8 cellular contexts compared by ENCODE assay signal in genomic region chr6:169212436-169212835, GRCh38. TPM values are rescaled to one million over a fixed set of nuclear protein-coding genes. Genes with fewer than 3 reads are reported as not detected.
DNase-seq lines count a peak whose midpoint lies in the region; ATAC-seq and TF ChIP-seq lines count a peak whose summit lies in the region.

No MANE protein-coding gene starts in this region.

- no peaks in the 10 kb centered on the region for H3K9me2 ChIP-seq in OCI-LY7 (ENCODE audit: insufficient read depth, low read length)

- H3K9ac ChIP-seq in duodenal mucosa (ENCODE audit: low read depth in 1 of 2, low read length in 2 of 2) (no peak overlapping the region), parathyroid adenoma (no peak overlapping the region)

- H3K9me3 ChIP-seq in OCI-LY7 (ENCODE audit: low read length) (peaks cover 4% of the 10 kb centered on the region; the same call in 1 of the 2 replicates), duodenal mucosa (ENCODE audit: control insufficient read depth in 1 of 2, low read length in 2 of 2) (peaks cover under 1 to 4% of the 10 kb centered on the region in 2 donors), parathyroid adenoma (ENCODE audit: control insufficient read depth, low read length) (no peaks in the 10 kb centered on the region), Peyer's patch (peaks cover 0 to 2% (median 0%) of the 10 kb centered on the region in 4 donors)

- intact Hi-C loops in OCI-LY7 (cut with micrococcal nuclease; ENCODE audit: unreplicated experiment): no loop called here

- peaks cover 12% of the 10 kb centered on the region for H3K9me3 Mint-ChIP-seq in HFFc6

- H3K27ac Mint-ChIP-seq in HFFc6: no peak overlapping the region; the same call in 1 of the 2 replicates

- peaks cover 11% of the 10 kb centered on the region for H3K27me3 Mint-ChIP-seq in HFFc6 (ENCODE audit: insufficient read depth)

- TF ChIP-seq CTCF in HFFc6 (IDR thresholded peaks at IDR 0.05): no peak
- TF ChIP-seq CTCF in OCI-LY7 (conservative IDR thresholded peaks at IDR 0.05; ENCODE audit: low read length): no peak
- no peak for TF ChIP-seq CTCF in parathyroid adenoma (IDR thresholded peaks at IDR 0.05)
- no peak for TF ChIP-seq CTCF in Peyer's patch (IDR thresholded peaks at IDR 0.05)

- CTCF ChIA-PET in OCI-LY7 (lab: Charles Lee; ENCODE audit: unreplicated experiment): no interaction called here

- H4K20me1 ChIP-seq in OCI-LY7 (ENCODE audit: insufficient read depth, low read length): no peaks in the 10 kb centered on the region

- H3K4me3 ChIP-seq in OCI-LY7 (ENCODE audit: low read depth, low read length, poor library complexity, severe bottlenecking) (peak overlapping the region; percentile 2), duodenal mucosa (ENCODE audit: low read depth in 1 of 2, low read length in 2 of 2) (peak overlapping the region; percentile 59 to 61), parathyroid adenoma (ENCODE audit: low read depth, low read length) (peak overlapping the region; percentile 50), Peyer's patch (peak overlapping the region in 2 of 4 donors; percentile 30 to 43)

- H3K36me3 Mint-ChIP-seq in HFFc6 (ENCODE audit: low read depth): peaks cover 36% of the 10 kb centered on the region

- POLR2A ChIA-PET in OCI-LY7 (lab: Charles Lee): interaction anchor here (0.9 kb wide), 1 partner anchor 24 kb away, joined by 3 read pairs; no protein-coding TSS in a partner anchor

- no TSS peak for BruUV-seq in OCI-LY7 (replicated peaks; lab: Mats Ljungman, UMichigan)

- H3K27ac ChIP-seq in OCI-LY7 (ENCODE audit: low read depth, low read length, poor library complexity, severe bottlenecking): no peak overlapping the region
- no peak overlapping the region for H3K27ac ChIP-seq in duodenal mucosa (ENCODE audit: low read depth, low read length)
- H3K27ac ChIP-seq in parathyroid adenoma: no peak overlapping the region
- H3K27ac ChIP-seq in Peyer's patch: peak overlapping the region in 2 of 4 donors; percentile 52 to 86

- H2AFZ ChIP-seq in OCI-LY7 (ENCODE audit: low read length) (peak overlapping the region; percentile 80), parathyroid adenoma (peak overlapping the region; percentile 81)

- H3K4me1 Mint-ChIP-seq in HFFc6 (ENCODE audit: low read depth): peaks cover 94% of the 10 kb centered on the region

- H3K79me2 ChIP-seq in OCI-LY7 (ENCODE audit: insufficient read depth, low read depth, low read length) (no peaks in the 10 kb centered on the region), parathyroid adenoma (no peaks in the 10 kb centered on the region)

- no peak for TF ChIP-seq POLR2A in Peyer's patch (IDR thresholded peaks at IDR 0.05)

- H3K27me3 ChIP-seq in duodenal mucosa (ENCODE audit: control insufficient read depth in 1 of 2, insufficient read depth in 2 of 2, low read length in 2 of 2) (no peaks in the 10 kb centered on the region), parathyroid adenoma (ENCODE audit: control insufficient read depth, insufficient read depth, low read length) (no peaks in the 10 kb centered on the region), Peyer's patch (no peaks in the 10 kb centered on the region)

- H3K36me3 ChIP-seq in OCI-LY7 (ENCODE audit: insufficient read depth, low read length): no peaks in the 10 kb centered on the region
- H3K36me3 ChIP-seq in duodenal mucosa (ENCODE audit: control insufficient read depth in 1 of 2, insufficient read depth in 2 of 2, low read length in 2 of 2): no peaks in the 10 kb centered on the region
- no peaks in the 10 kb centered on the region for H3K36me3 ChIP-seq in parathyroid adenoma (ENCODE audit: control insufficient read depth, insufficient read depth, low read length)
- no peaks in the 10 kb centered on the region for H3K36me3 ChIP-seq in Peyer's patch

- ATAC-seq in HG02571 (IDR thresholded peaks at IDR 0.05; ENCODE audit: unreplicated experiment) (no peak), HG03097 (IDR thresholded peaks at IDR 0.05; ENCODE audit: low FRiP score, unreplicated experiment) (no peak), GM18858 (IDR thresholded peaks at IDR 0.05; ENCODE audit: unreplicated experiment) (no peak)

- peak overlapping the region; percentile 31; the same call in 1 of the 2 replicates for H3K4me3 Mint-ChIP-seq in HFFc6

- H3K4me2 ChIP-seq in OCI-LY7 (ENCODE audit: low read length): no peak overlapping the region
- H3K4me2 ChIP-seq in parathyroid adenoma (ENCODE audit: low read length): peak overlapping the region; percentile 17

- no peak for DNase-seq in HFFc6
- no peak for DNase-seq in OCI-LY7 (ENCODE audit: low spot score)
- DNase-seq in Peyer's patch: no peak

- H3K4me1 ChIP-seq in OCI-LY7 (ENCODE audit: insufficient read depth, low read length, poor library complexity, severe bottlenecking) (no peaks in the 10 kb centered on the region), duodenal mucosa (ENCODE audit: control insufficient read depth in 1 of 2, insufficient read depth in 2 of 2, low read length in 2 of 2) (peaks cover 0 to 9% of the 10 kb centered on the region in 2 donors), parathyroid adenoma (no peaks in the 10 kb centered on the region), Peyer's patch (peaks cover 0 to 9% (median 3%) of the 10 kb centered on the region in 4 donors)

RNA-seq across cellular contexts. Expression of gene THBS2, which starts 41.2 kb away (rescaled TPM):
- 100 to 1,000 TPM; 156 to 254 (median 218) TPM for total RNA-seq in HFFc6 (2021; fragmentation: NEBNext Ultra II Directional; extraction: Animal tissue kit (Norgen Biotek cat#: 25700))
- not detected in 2 replicates for total RNA-seq in OCI-LY7 (2014; rRNA removed; shearing (Covaris generic))
- not detected in 2 replicates for total RNA-seq in OCI-LY7 (2022)
- total RNA-seq in Peyer's patch: 10 to 100 TPM in 3 of 4 donors, 1 to 10 TPM in 1; 5.4 to 28.3 (median 16.3) TPM

Comparison
In these comparisons a context has a peak if more than half of its experiments do, and no peak if none do; other contexts are left out.
1. RNA of gene THBS2, which starts 41.2 kb away (total RNA-seq): 156 to 254 TPM in HFFc6 and 5.4 to 28.3 TPM in Peyer's patch; not detected in OCI-LY7; every median in the first group is over 4 times any median in the second.